8 cellular contexts compared by ENCODE assay signal in the genomic region with DNA sequence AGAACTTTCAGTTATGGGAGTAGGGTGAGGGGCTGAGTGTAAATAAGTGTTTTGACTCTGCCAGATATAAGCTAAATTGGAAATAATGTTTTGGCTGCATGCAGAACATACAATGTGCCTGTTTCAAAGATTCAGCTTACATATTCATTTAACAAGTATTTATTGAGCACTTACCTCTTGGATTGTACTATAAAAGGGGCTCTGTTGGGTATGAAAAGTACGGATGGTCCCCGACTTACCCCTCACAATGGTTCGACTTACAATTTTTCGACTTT. TPM values are rescaled to one million over a fixed set of nuclear protein-coding genes. Genes with fewer than 3 reads are reported as not detected.
DNase-seq lines count a peak whose midpoint lies in the region; ATAC-seq, FAIRE-seq and TF ChIP-seq lines count a peak whose summit lies in the region.

No MANE protein-coding gene starts in this region.

- no peaks in the 10 kb centered on the region for H4K20me1 ChIP-seq in keratinocyte (ENCODE audit: control insufficient read depth, extremely low read depth, insufficient read depth, low read length)

- peak overlapping the region; percentile 51 to 81 (median 55) for H3K4me3 ChIP-seq in keratinocyte (ENCODE audit: control insufficient read depth in 2 of 3, extremely low read depth in 1 of 3, insufficient read depth in 2 of 3, low read depth in 1 of 3, low read length in 3 of 3)
- H3K4me3 ChIP-seq in subcutaneous abdominal adipose tissue (ENCODE audit: low read depth in 1 of 5, low read length in 5 of 5) = peak overlapping the region; percentile 48 to 78 (median 67)

- no peaks in the 10 kb centered on the region for H3K9me3 ChIP-seq in keratinocyte (ENCODE audit: control insufficient read depth, low read depth, low read length)
- H3K9me3 ChIP-seq in subcutaneous abdominal adipose tissue (ENCODE audit: control insufficient read depth in 5 of 5, low read length in 5 of 5) = peaks cover 0 to 6% (median 0%) of the 10 kb centered on the region in 5 donors

- FAIRE-seq in keratinocyte (lab: Jason Lieb, UNC) = no peak

- peaks cover 8% of the 10 kb centered on the region for H3K4me1 ChIP-seq in keratinocyte (ENCODE audit: control insufficient read depth, extremely low read depth, insufficient read depth, low read length)
- peaks cover 3 to 29% (median 23%) of the 10 kb centered on the region in 5 donors for H3K4me1 ChIP-seq in subcutaneous abdominal adipose tissue (ENCODE audit: control insufficient read depth in 5 of 5, insufficient read depth in 5 of 5, low read length in 5 of 5)

- no peaks in the 10 kb centered on the region for H3K36me3 Mint-ChIP-seq in activated naive CD8-positive, alpha-beta T cell treated with anti-CD3 and anti-CD28 coated beads, Interleukin-2, amount 50 U/mL, for 24 hours (ENCODE audit: low read depth)

- TF ChIP-seq CTCF in keratinocyte (optimal IDR thresholded peaks at IDR 0.05 in 1 of 3, IDR thresholded peaks at IDR 0.05 in 1 of 3, conservative IDR thresholded peaks at IDR 0.05 in 1 of 3; ENCODE audit: extremely low read depth in 1 of 3, insufficient read depth in 2 of 3, low read length in 3 of 3) = no peak

- H3K9me1 ChIP-seq in keratinocyte (ENCODE audit: control insufficient read depth, extremely low read depth, insufficient read depth, low read length) = no peaks in the 10 kb centered on the region

- peak overlapping the region; percentile 83 for H3K9ac ChIP-seq in keratinocyte (ENCODE audit: control insufficient read depth, extremely low read depth, insufficient read depth, low read length)
- peak overlapping the region in 4 of 5 donors; percentile 55 to 64 (median 60) for H3K9ac ChIP-seq in subcutaneous abdominal adipose tissue (ENCODE audit: low read length in 5 of 5)

- H3K27me3 ChIP-seq in keratinocyte (ENCODE audit: control insufficient read depth, extremely low read depth, insufficient read depth, low read length) (peaks cover under 1% of the 10 kb centered on the region), subcutaneous abdominal adipose tissue (ENCODE audit: control insufficient read depth in 5 of 5, insufficient read depth in 4 of 5, low read length in 5 of 5) (peaks cover 0 to 8% (median 3%) of the 10 kb centered on the region in 5 donors)

- no peak for ATAC-seq in activated naive CD8-positive, alpha-beta T cell treated with anti-CD3 and anti-CD28 coated beads, Interleukin-2, amount 50 U/mL, for 24 hours
- ATAC-seq in GM21723 (IDR thresholded peaks at IDR 0.05; ENCODE audit: unreplicated experiment) = no peak
- ATAC-seq in HG03521 (IDR thresholded peaks at IDR 0.05; ENCODE audit: unreplicated experiment) = no peak

- H3K36me3 ChIP-seq in keratinocyte (ENCODE audit: control insufficient read depth in 2 of 2, extremely low read depth in 1 of 2, insufficient read depth in 2 of 2, low read length in 2 of 2) (no peaks in the 10 kb centered on the region), subcutaneous abdominal adipose tissue (ENCODE audit: control insufficient read depth in 5 of 5, insufficient read depth in 5 of 5, low read length in 5 of 5) (no peaks in the 10 kb centered on the region)

- DNase-seq in NCI-H510A treated with DMSO at 0.1 percent for 48 hours (lab: John Stamatoyannopoulos, UW) = peak; percentile 10
- no peak for DNase-seq in NCI-H510A (lab: John Stamatoyannopoulos, UW)
- DNase-seq in activated naive CD8-positive, alpha-beta T cell treated with anti-CD3 and anti-CD28 coated beads, Interleukin-2, amount 50 U/mL, for 24 hours = no peak
- DNase-seq in keratinocyte (ENCODE audit: low read depth, low spot score) = no peak
- DNase-seq in NCI-H1436 treated with DMSO at 0.1 percent for 48 hours (lab: John Stamatoyannopoulos, UW) = no peak

- H3K27me3 Mint-ChIP-seq in activated naive CD8-positive, alpha-beta T cell treated with anti-CD3 and anti-CD28 coated beads, Interleukin-2, amount 50 U/mL, for 24 hours = no peaks in the 10 kb centered on the region

- peak overlapping the region; percentile 90 for H3K4me3 Mint-ChIP-seq in activated naive CD8-positive, alpha-beta T cell treated with anti-CD3 and anti-CD28 coated beads, Interleukin-2, amount 50 U/mL, for 24 hours

- peak overlapping the region; percentile 69 for H3K4me2 ChIP-seq in keratinocyte (ENCODE audit: control insufficient read depth, extremely low read depth, insufficient read depth, low read depth, low read length)

- dilution Hi-C loops in keratinocyte (cut with MboI; ENCODE audit: extremely low pct_ligation_motif_present, low sequenced_read_pairs) = no loop called here

- peaks cover 22% of the 10 kb centered on the region for H3K79me2 ChIP-seq in keratinocyte (ENCODE audit: control insufficient read depth, insufficient read depth, low read length)

- peak overlapping the region; percentile 94 for H3K27ac Mint-ChIP-seq in activated naive CD8-positive, alpha-beta T cell treated with anti-CD3 and anti-CD28 coated beads, Interleukin-2, amount 50 U/mL, for 24 hours

- H3K27ac ChIP-seq in keratinocyte (ENCODE audit: control insufficient read depth, insufficient read depth, low read length) = peak overlapping the region; percentile 88
- peak overlapping the region; percentile 84 for H3K27ac ChIP-seq in subcutaneous abdominal adipose tissue (ENCODE audit: low read depth, low read length)

- peak overlapping the region; percentile 21 for H2AFZ ChIP-seq in keratinocyte (ENCODE audit: control insufficient read depth, low read length)

- no peaks in the 10 kb centered on the region for H3K9me3 Mint-ChIP-seq in activated naive CD8-positive, alpha-beta T cell treated with anti-CD3 and anti-CD28 coated beads, Interleukin-2, amount 50 U/mL, for 24 hours

- peaks cover 39% of the 10 kb centered on the region for H3K4me1 Mint-ChIP-seq in activated naive CD8-positive, alpha-beta T cell treated with anti-CD3 and anti-CD28 coated beads, Interleukin-2, amount 50 U/mL, for 24 hours

RNA-seq across cellular contexts. Expression of gene AIFM1, which starts 0.8 kb away (rescaled TPM):
- polyA plus RNA-seq in keratinocyte = 36.1 to 52.5 TPM (median 47.8 TPM) in 3 replicates
- 29.2 TPM for polyA plus RNA-seq in keratinocyte (2011; ENCODE audit: low read depth)
- polyA plus RNA-seq in keratinocyte (2011; cell fraction: cytosol; rRNA removed) = 31.3 and 31.4 TPM in 2 replicates
- polyA plus RNA-seq in keratinocyte (2011; cell fraction: nucleus; rRNA removed) = 47.4 and 65.8 TPM in 2 replicates
- polyA plus RNA-seq in keratinocyte (2012; ENCODE audit: low replicate concordance) = 20.9 and 36.2 TPM in 2 replicates
- 10.6 to 34.7 TPM (median 22.2 TPM) in 3 replicates for polyA minus RNA-seq in keratinocyte
- polyA minus RNA-seq in keratinocyte (2011; cell fraction: cytosol; rRNA and poly(A)+ RNA removed) = 21.9 TPM
- polyA minus RNA-seq in keratinocyte (2011; cell fraction: nucleus; rRNA and poly(A)+ RNA removed) = 14.1 and 25.9 TPM in 2 replicates

RNA-seq across cellular contexts. Expression of gene RAB33A, which starts 5.3 kb away (rescaled TPM):
- 0.09 TPM in 1 of 3 replicates, not detected in the others for polyA plus RNA-seq in keratinocyte
- not detected for polyA plus RNA-seq in keratinocyte (2011; ENCODE audit: low read depth)
- polyA plus RNA-seq in keratinocyte (2011; cell fraction: cytosol; rRNA removed) = 0.05 and 0.07 TPM in 2 replicates
- 0.19 TPM in 1 of 2 replicates, not detected in the other for polyA plus RNA-seq in keratinocyte (2011; cell fraction: nucleus; rRNA removed)
- 0.34 TPM in 1 of 2 replicates, not detected in the other for polyA plus RNA-seq in keratinocyte (2012; ENCODE audit: low replicate concordance)
- polyA minus RNA-seq in keratinocyte = not detected in 3 replicates
- not detected for polyA minus RNA-seq in keratinocyte (2011; cell fraction: cytosol; rRNA and poly(A)+ RNA removed)
- not detected in 2 replicates for polyA minus RNA-seq in keratinocyte (2011; cell fraction: nucleus; rRNA and poly(A)+ RNA removed)

RNA-seq across cellular contexts. Expression of gene ELF4, which starts 56.1 kb away (rescaled TPM):
- polyA plus RNA-seq in keratinocyte = 13.7 to 25.6 TPM (median 17.6 TPM) in 3 replicates
- polyA plus RNA-seq in keratinocyte (2011; ENCODE audit: low read depth) = 7.0 TPM
- 23.9 and 24.1 TPM in 2 replicates for polyA plus RNA-seq in keratinocyte (2011; cell fraction: cytosol; rRNA removed)
- polyA plus RNA-seq in keratinocyte (2011; cell fraction: nucleus; rRNA removed) = 22.7 and 22.9 TPM in 2 replicates
- polyA plus RNA-seq in keratinocyte (2012; ENCODE audit: low replicate concordance) = 10.3 and 21.4 TPM in 2 replicates
- polyA minus RNA-seq in keratinocyte = 25.5 to 69.4 TPM (median 32.9 TPM) in 3 replicates
- polyA minus RNA-seq in keratinocyte (2011; cell fraction: cytosol; rRNA and poly(A)+ RNA removed) = 24.9 TPM
- 15.6 and 23.7 TPM in 2 replicates for polyA minus RNA-seq in keratinocyte (2011; cell fraction: nucleus; rRNA and poly(A)+ RNA removed)
